In genomic region chr7:149844445-149844844, GRCh38 we compare ENCODE assay signal across 27 cellular contexts.
"Had no signal": no experiment of that assay in that cellular context is flagged by ENCODE, and none has a peak within 500 bp of the region (broad histone marks: within the 10 kb centered on the region; RNA-seq: fewer than 3 reads in every experiment).

No MANE protein-coding gene starts in this region.

- H3K36me3 ChIP-seq: SJCRH30 had no signal

- H3K9me3 ChIP-seq: ascending aorta, SJCRH30 had no signal

- H3K27ac ChIP-seq: ascending aorta, KMS-11, SJCRH30, SK-N-MC had no signal

- H3K9ac ChIP-seq: KMS-11 had no signal

- FAIRE-seq: TTC549 had no signal

- H3K27ac Mint-ChIP-seq: activated CD4-positive, alpha-beta T cell treated with anti-CD3 and anti-CD28 coated beads, Interleukin-2, amount 10 ng/mL, durations not matched to agents 24 days and 14 days; activated naive CD8-positive, alpha-beta T cell treated with anti-CD3 and anti-CD28 coated beads, Interleukin-2, amount 10 ng/mL, durations not matched to agents 7 days and 5 days; activated T-cell treated with anti-CD3 and anti-CD28 coated beads, Interleukin-2, amount 50 U/mL, for 72 hours; activated T-helper 17 cell treated with anti-CD3 and anti-CD28 coated beads, Interleukin-2, amount 50 U/mL, for 72 hours; T-helper 1 cell treated with Interleukin-12 subunit alpha and Interleukin-12 subunit beta and Interleukin-4 antibody, amounts not matched to agents 30 μg/mL and 1 μg/mL, for 36 hours; T-helper 2 cell treated with Interferon-gamma antibody and Interleukin-4, amounts not matched to agents 5 μg/mL and 100 μg/mL, for 36 hours had no signal

- H3K4me2 ChIP-seq: KMS-11 had no signal

- H3K4me3 ChIP-seq: ascending aorta, SJCRH30, SK-N-MC had no signal

- H3K4me1 ChIP-seq: SJCRH30 had no signal

- H3K4me3 Mint-ChIP-seq: activated CD4-positive, alpha-beta T cell treated with anti-CD3 and anti-CD28 coated beads, Interleukin-2, amount 10 ng/mL, durations not matched to agents 24 days and 14 days; activated CD8-positive, alpha-beta T cell treated with anti-CD3 and anti-CD28 coated beads for 36 hours; activated naive CD8-positive, alpha-beta T cell treated with anti-CD3 and anti-CD28 coated beads, Interleukin-2, amount 10 ng/mL, durations not matched to agents 7 days and 5 days; activated T-cell treated with anti-CD3 and anti-CD28 coated beads, Interleukin-2, amount 50 U/mL, for 72 hours; activated T-helper 17 cell treated with anti-CD3 and anti-CD28 coated beads, Interleukin-2, amount 50 U/mL, for 72 hours; T-helper 1 cell treated with Interleukin-12 subunit alpha and Interleukin-12 subunit beta and Interleukin-4 antibody, amounts not matched to agents 30 μg/mL and 1 μg/mL, for 36 hours; T-helper 2 cell treated with Interferon-gamma antibody and Interleukin-4, amounts not matched to agents 5 μg/mL and 100 μg/mL, for 36 hours had no signal

- ATAC-seq: activated CD8-positive, alpha-beta T cell treated with anti-CD3 and anti-CD28 coated beads for 36 hours; activated T-cell treated with anti-CD3 and anti-CD28 coated beads, Interleukin-2, amount 50 U/mL, for 72 hours; activated T-helper 17 cell treated with anti-CD3 and anti-CD28 coated beads, Interleukin-2, amount 50 U/mL, for 72 hours; Panc1 had no signal

- DNase-seq: activated CD4-positive, alpha-beta T cell treated with anti-CD3 and anti-CD28 coated beads, Interleukin-2, amount 10 ng/mL, durations not matched to agents 24 days and 14 days; activated CD4-positive, alpha-beta T cell treated with anti-CD3 and anti-CD28 coated beads, Interleukin-2, amount 50 U/mL, for 4 hours; activated CD8-positive, alpha-beta T cell treated with anti-CD3 and anti-CD28 coated beads for 36 hours; activated gamma-delta T cell; activated naive CD8-positive, alpha-beta T cell treated with anti-CD3 and anti-CD28 coated beads, Interleukin-2, amount 10 ng/mL, durations not matched to agents 7 days and 5 days; activated T-cell treated with anti-CD3 and anti-CD28 coated beads, Interleukin-2, amount 50 U/mL, for 1 hour; activated T-cell treated with anti-CD3 and anti-CD28 coated beads, Interleukin-2, amount 50 U/mL, for 72 hours; amygdala; NCI-H1105; NCI-H1417 treated with DMSO at 0.1 percent for 48 hours; NCI-H1930; NCI-H2107; NCI-H2171; NCI-H510A; NCI-H526; NCI-H774; SHP77; SJCRH30 had no signal

- H3K27me3 ChIP-seq: ascending aorta, SJCRH30 had no signal

- H3K9me3 Mint-ChIP-seq: activated CD4-positive, alpha-beta T cell treated with anti-CD3 and anti-CD28 coated beads, Interleukin-2, amount 10 ng/mL, durations not matched to agents 24 days and 14 days; activated CD8-positive, alpha-beta T cell treated with anti-CD3 and anti-CD28 coated beads for 36 hours; activated naive CD4-positive, alpha-beta T cell treated with anti-CD3 and anti-CD28 coated beads, Interleukin-2, amount 50 U/mL, for 24 hours; activated naive CD8-positive, alpha-beta T cell treated with anti-CD3 and anti-CD28 coated beads, Interleukin-2, amount 10 ng/mL, durations not matched to agents 7 days and 5 days; activated T-cell treated with anti-CD3 and anti-CD28 coated beads, Interleukin-2, amount 50 U/mL, for 72 hours; activated T-helper 17 cell treated with anti-CD3 and anti-CD28 coated beads, Interleukin-2, amount 50 U/mL, for 72 hours; T-helper 1 cell treated with Interleukin-12 subunit alpha and Interleukin-12 subunit beta and Interleukin-4 antibody, amounts not matched to agents 30 μg/mL and 1 μg/mL, for 36 hours; T-helper 2 cell treated with Interferon-gamma antibody and Interleukin-4, amounts not matched to agents 5 μg/mL and 100 μg/mL, for 36 hours had no signal
